In the genomic region with DNA sequence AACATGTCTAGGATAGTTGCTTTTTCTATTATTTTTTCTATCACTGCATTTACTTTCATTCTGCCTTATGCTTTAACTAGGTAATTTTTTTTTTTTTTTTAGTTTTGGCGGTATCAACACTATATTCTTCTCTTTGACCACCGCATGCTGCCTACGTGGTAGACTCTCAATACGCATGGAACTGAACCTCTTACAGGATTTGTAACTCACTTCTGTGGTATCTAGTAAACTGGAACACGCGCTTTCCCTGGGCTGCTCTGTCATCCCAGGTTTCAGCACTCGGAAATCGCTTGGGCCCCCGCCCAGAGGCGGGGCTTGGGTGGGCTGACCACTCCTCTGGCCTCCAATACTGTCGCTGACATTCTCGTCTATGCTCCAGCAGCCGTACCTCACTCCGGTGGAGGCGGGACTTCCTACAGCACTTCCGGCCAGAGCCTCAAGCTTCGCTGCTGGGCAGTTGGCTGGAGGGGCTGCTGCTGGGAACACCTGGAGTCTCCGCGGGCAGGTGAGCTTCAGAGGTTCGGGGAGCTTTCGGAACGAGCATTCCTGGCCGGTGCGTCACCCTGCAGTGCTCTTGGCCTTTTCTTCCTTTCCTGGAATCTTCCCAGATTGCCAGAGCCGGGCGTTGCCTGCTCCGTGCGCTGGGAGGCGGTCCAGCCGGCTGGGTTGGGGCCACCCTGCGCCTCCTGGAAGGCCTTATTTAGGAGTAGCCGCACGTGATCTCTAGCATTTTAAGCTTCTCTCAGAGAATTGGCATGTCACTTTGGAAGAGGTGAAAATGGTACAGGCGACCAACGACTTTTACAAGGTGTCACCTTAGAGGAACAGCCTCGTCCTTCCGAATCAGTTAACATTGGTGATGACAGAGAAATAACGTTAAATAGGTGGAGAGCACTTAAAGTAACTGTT, we compare ENCODE assay signal across 8 cellular contexts. TPM values are rescaled to one million over a fixed set of nuclear protein-coding genes. Genes with fewer than 3 reads are reported as not detected.
DNase-seq lines count a peak whose midpoint lies in the region; ATAC-seq lines count a peak whose summit lies in the region.

A gene with protein sequence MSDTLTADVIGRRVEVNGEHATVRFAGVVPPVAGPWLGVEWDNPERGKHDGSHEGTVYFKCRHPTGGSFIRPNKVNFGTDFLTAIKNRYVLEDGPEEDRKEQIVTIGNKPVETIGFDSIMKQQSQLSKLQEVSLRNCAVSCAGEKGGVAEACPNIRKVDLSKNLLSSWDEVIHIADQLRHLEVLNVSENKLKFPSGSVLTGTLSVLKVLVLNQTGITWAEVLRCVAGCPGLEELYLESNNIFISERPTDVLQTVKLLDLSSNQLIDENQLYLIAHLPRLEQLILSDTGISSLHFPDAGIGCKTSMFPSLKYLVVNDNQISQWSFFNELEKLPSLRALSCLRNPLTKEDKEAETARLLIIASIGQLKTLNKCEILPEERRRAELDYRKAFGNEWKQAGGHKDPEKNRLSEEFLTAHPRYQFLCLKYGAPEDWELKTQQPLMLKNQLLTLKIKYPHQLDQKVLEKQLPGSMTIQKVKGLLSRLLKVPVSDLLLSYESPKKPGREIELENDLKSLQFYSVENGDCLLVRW (plus strand): TSS at position 428 of the 909 bp plus-strand sequence. CDS start 12,623 bp downstream, outside the sequence.

- intact Hi-C loops in left colon (cut with DNase I, micrococcal nuclease) = no loop called here

- H3K27me3 ChIP-seq in BLaER1 = no peaks in the 10 kb centered on the region

- peak; percentile 100 for ATAC-seq in GM19324 (IDR thresholded peaks at IDR 0.05; ENCODE audit: low FRiP score, unreplicated experiment)
- peak; percentile 100 for ATAC-seq in HG03469 (IDR thresholded peaks at IDR 0.05; ENCODE audit: unreplicated experiment)
- ATAC-seq in left colon = peak; percentile 99

- peak within 1 kb of the TSS; percentile 82 for H3K9ac ChIP-seq in BLaER1

- no peaks in the 10 kb centered on the region for H4K20me1 ChIP-seq in BLaER1

- peak within 1 kb of the TSS; percentile 88 for H3K4me2 ChIP-seq in BLaER1

- peak; percentile 87 for DNase-seq in NCI-H526 treated with DMSO at 0.1 percent for 48 hours (lab: John Stamatoyannopoulos, UW)
- peak; percentile 76 for DNase-seq in activated CD4-positive, alpha-beta T cell treated with anti-CD3 and anti-CD28 coated beads, Interleukin-2, amount 50 U/mL, for 1 hour
- DNase-seq in cortex of kidney (lab: John Stamatoyannopoulos, UW) = peak; percentile 48
- peak; percentile 97 to 98 for DNase-seq in left colon
- DNase-seq in stimulated activated CD4-positive, alpha-beta T cell treated with anti-CD3 and anti-CD28 coated beads, Interleukin-1b, Interleukin-23, amount 100 ng/mL, for 48 hours = peak; percentile 88

- no peaks in the 10 kb centered on the region for H3K9me3 ChIP-seq in BLaER1

- no peaks in the 10 kb centered on the region for H3K36me3 ChIP-seq in BLaER1

- H3K27ac ChIP-seq in BLaER1 = peak within 1 kb of the TSS; percentile 77

- peaks cover 18% of the 10 kb centered on the region for H3K4me1 ChIP-seq in BLaER1

- H3K4me3 ChIP-seq in BLaER1 = peak within 1 kb of the TSS; percentile 82

RNA-seq across cellular contexts. Expression of the gene that starts here (rescaled TPM):
- 10 to 100 TPM; 19.2 to 26.4 TPM for total RNA-seq in left colon

Comparison
In these comparisons a context has a peak if more than half of its experiments do, and no peak if none do; other contexts are left out.
1. Peak in every context shown above with its lines: DNase-seq, ATAC-seq, H3K4me3 ChIP-seq and H3K27ac ChIP-seq.